Comparison of ENCODE assay signal across 8 cellular contexts in genomic region chr13:26377038-26377437, GRCh38.
DNase-seq lines count a peak whose midpoint lies in the region; ATAC-seq and TF ChIP-seq lines count a peak whose summit lies in the region.

No MANE protein-coding gene starts in this region.

- no peak overlapping the region for H3K27ac Mint-ChIP-seq in type B pancreatic cell
- no peak overlapping the region for H3K27ac Mint-ChIP-seq in mesothelial cell of epicardium

- DNase-seq in Right ventricle myocardium superior (peak; percentile 41), cardiac septum (ENCODE audit: low spot score) (no peak), NCI-H82 (lab: John Stamatoyannopoulos, UW) (peak; percentile 68), fibroblast of the aortic adventitia (ENCODE audit: low read depth) (peak; percentile 11), type B pancreatic cell (ENCODE audit: extremely low spot score, unreplicated experiment) (no peak), NCI-H1092 treated with DMSO at 0.1 percent for 48 hours (lab: John Stamatoyannopoulos, UW) (no peak), mesothelial cell of epicardium (ENCODE audit: low spot score in 2 of 2, unreplicated experiment in 2 of 2) (no peak)

- H3K4me3 Mint-ChIP-seq in type B pancreatic cell (no peak overlapping the region), mesothelial cell of epicardium (no peak overlapping the region)

- TF ChIP-seq CTCF in fibroblast of the aortic adventitia (IDR thresholded peaks at IDR 0.05; ENCODE audit: insufficient read depth, low read length) = peak; percentile 46
- peak; percentile 66 for TF ChIP-seq CTCF in type B pancreatic cell (conservative IDR thresholded peaks at IDR 0.05)
- no peak for TF ChIP-seq CTCF in mesothelial cell of epicardium (IDR thresholded peaks at IDR 0.05; ENCODE audit: unreplicated experiment)

- H3K27me3 Mint-ChIP-seq in type B pancreatic cell (no peaks in the 10 kb centered on the region), mesothelial cell of epicardium (ENCODE audit: low read depth) (no peaks in the 10 kb centered on the region)

- H3K36me3 Mint-ChIP-seq in type B pancreatic cell = no peaks in the 10 kb centered on the region
- H3K36me3 Mint-ChIP-seq in mesothelial cell of epicardium = peaks cover 7% of the 10 kb centered on the region

- H3K4me1 Mint-ChIP-seq in type B pancreatic cell (ENCODE audit: unreplicated experiment) = no peaks in the 10 kb centered on the region
- peaks cover 7% of the 10 kb centered on the region for H3K4me1 Mint-ChIP-seq in mesothelial cell of epicardium

- no peak overlapping the region for H3K4me3 ChIP-seq in fibroblast of the aortic adventitia (ENCODE audit: low read depth, low read length)

- no peaks in the 10 kb centered on the region for H3K9me3 Mint-ChIP-seq in type B pancreatic cell
- H3K9me3 Mint-ChIP-seq in mesothelial cell of epicardium = no peaks in the 10 kb centered on the region

- intact Hi-C loops in Right ventricle myocardium superior (cut with DNase I) (no loop called here), cardiac septum (cut with DNase I) (no loop called here)

- ATAC-seq in Right ventricle myocardium superior (ENCODE audit: poor library complexity) (no peak), HG02970 (IDR thresholded peaks at IDR 0.05; ENCODE audit: low FRiP score, unreplicated experiment) (no peak)

Comparison
In these comparisons a context has a peak if more than half of its experiments do, and no peak if none do; other contexts are left out.
1. DNase-seq: peak in Right ventricle myocardium superior (single experiment), NCI-H82 (single experiment) and fibroblast of the aortic adventitia (single experiment); none in cardiac septum (single experiment), type B pancreatic cell (single experiment), NCI-H1092 treated with DMSO at 0.1 percent for 48 hours (single experiment) and mesothelial cell of epicardium (0 of 2).